In the genomic region with DNA sequence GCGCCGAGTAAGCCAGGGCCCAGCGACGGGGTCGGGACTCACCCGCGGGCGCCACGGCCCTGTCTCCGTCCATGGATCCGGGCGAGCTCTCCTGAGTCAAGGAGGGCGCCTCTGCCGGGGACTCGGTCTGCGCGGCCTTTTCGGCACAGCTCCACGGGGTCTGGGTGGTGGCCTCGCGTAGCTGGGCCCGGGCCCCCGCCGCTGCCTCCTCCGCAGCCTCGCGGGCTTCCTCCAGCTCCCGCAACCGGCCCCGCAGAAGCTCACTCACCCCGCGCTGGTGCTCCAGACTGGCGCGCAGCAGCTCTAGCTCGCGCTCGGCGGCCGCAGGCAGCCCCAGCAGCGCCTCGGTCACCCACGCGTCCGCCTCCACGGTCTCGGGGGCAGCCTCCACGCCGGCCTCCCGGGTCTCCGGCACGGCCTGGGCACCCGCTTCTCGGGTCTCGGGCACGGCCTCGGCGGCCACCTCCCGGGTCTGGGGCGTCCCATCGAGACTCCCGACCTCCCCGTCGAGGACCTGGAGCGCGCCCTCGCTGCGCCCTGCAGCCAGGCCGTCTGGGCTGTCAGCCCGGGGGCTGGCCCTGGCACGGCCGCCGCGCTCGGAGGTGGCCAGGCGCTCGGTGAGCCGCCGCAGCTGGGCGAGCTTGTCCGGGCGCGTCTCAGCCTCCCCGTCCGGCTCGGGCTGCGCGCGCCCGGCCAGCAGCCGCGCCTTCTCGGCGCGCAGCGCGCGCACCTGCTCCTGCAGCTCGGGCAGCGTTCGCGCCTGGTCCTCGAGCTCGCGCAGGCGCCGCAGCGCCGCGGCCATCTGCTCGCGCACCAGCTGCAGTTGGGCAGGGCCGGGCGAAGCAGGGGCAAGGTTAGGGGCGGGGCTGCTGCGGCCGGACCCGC, we compare ENCODE assay signal across 8 cellular contexts. TPM values are rescaled to one million over a fixed set of nuclear protein-coding genes. Genes with fewer than 3 reads are reported as not detected.
DNase-seq lines count a peak whose midpoint lies in the region; ATAC-seq and TF ChIP-seq lines count a peak whose summit lies in the region.

No MANE protein-coding gene starts in this region.

- no peaks in the 10 kb centered on the region for H3K4me1 ChIP-seq in mesendoderm (ENCODE audit: control insufficient read depth, low read depth, low read length)

- no peak overlapping the region for H2BK120ac ChIP-seq in mesendoderm (ENCODE audit: low read depth, low read length)

- no peak overlapping the region for H2BK5ac ChIP-seq in mesendoderm (ENCODE audit: low read length)

- H3K27me3 ChIP-seq in mesendoderm (ENCODE audit: insufficient read depth, low read length, poor library complexity) = peaks cover 18% of the 10 kb centered on the region

- H3K18ac ChIP-seq in mesendoderm (ENCODE audit: low read length) = no peak overlapping the region

- H2BK15ac ChIP-seq in mesendoderm (replicated peaks; ENCODE audit: low read depth) = no peak overlapping the region

- peak overlapping the region; percentile 74 for H3K56ac ChIP-seq in mesendoderm (ENCODE audit: low read length)

- WGBS in mesendoderm (ENCODE audit: extremely low coverage, insufficient coverage, low lambda C conversion rate) = no CpG with 5 or more reads among the region's 117 CpGs

- H4K8ac ChIP-seq in mesendoderm (ENCODE audit: low read depth, low read length) = no peak overlapping the region

- DNase-seq in DMS 273 (lab: John Stamatoyannopoulos, UW; ENCODE audit: unreplicated experiment) (peak; percentile 96), HFF-Myc (ENCODE audit: extremely low read depth, low read depth) (no peak), dedifferentiated amniotic fluid mesenchymal stem cell (ENCODE audit: extremely low spot score) (peak; percentile 25), mesendoderm (peak; percentile 87), cerebellar nuclear complex (lab: John Stamatoyannopoulos, UW) (no peak)

- ATAC-seq in HG03097 (IDR thresholded peaks at IDR 0.05; ENCODE audit: low FRiP score, unreplicated experiment) (no peak), GM21737 (IDR thresholded peaks at IDR 0.05; ENCODE audit: unreplicated experiment) (no peak)

- no peak for TF ChIP-seq CTCF in HFF-Myc (IDR thresholded peaks at IDR 0.05; ENCODE audit: low read depth, low read length, missing control alignments)

- peak overlapping the region; percentile 61 for H3K4me2 ChIP-seq in mesendoderm (ENCODE audit: low read length)

- H3K27ac ChIP-seq in mesendoderm (ENCODE audit: low read depth, low read length) = no peak overlapping the region

- H3K36me3 ChIP-seq in mesendoderm (ENCODE audit: control insufficient read depth, insufficient read depth, low read length) = no peaks in the 10 kb centered on the region

- H4K5ac ChIP-seq in mesendoderm (ENCODE audit: low read length) = no peak overlapping the region

- no peak overlapping the region for H2AK5ac ChIP-seq in mesendoderm (ENCODE audit: low read length)

- peak overlapping the region; percentile 66 for H3K23ac ChIP-seq in mesendoderm (ENCODE audit: low read length)

- H3K4ac ChIP-seq in mesendoderm (ENCODE audit: low read depth, low read length) = no peak overlapping the region

- H3K9ac ChIP-seq in mesendoderm (ENCODE audit: low read length) = peak overlapping the region; percentile 44

- no peaks in the 10 kb centered on the region for H3K79me2 ChIP-seq in mesendoderm (ENCODE audit: control insufficient read depth, insufficient read depth, low read length)

- H3K4me3 ChIP-seq in HFF-Myc (replicated peaks; ENCODE audit: low read depth, low read length) (peak overlapping the region; percentile 7; the same call in 1 of the 2 replicates), mesendoderm (ENCODE audit: low read length) (no peak overlapping the region)

- no peaks in the 10 kb centered on the region for H3K79me1 ChIP-seq in mesendoderm (ENCODE audit: low read length)

TF ChIP-seq in PFSK-1, 5 proteins besides CTCF, POLR2A, EP300 and RAD21:
- TF ChIP-seq REST (IDR thresholded peaks at IDR 0.05; ENCODE audit: insufficient read depth in 1 of 2, low read depth in 2 of 2, low read length in 2 of 2) (no peak), FOXP2 (optimal IDR thresholded peaks at IDR 0.05; ENCODE audit: borderline replicate concordance, extremely low read depth, extremely low read length, insufficient read depth) (peak; percentile 55)

RNA-seq across cellular contexts. Expression of gene KANK3, which starts 8.4 kb away (rescaled TPM):
- 1.0 TPM for polyA plus RNA-seq in PFSK-1 (2012; ENCODE audit: insufficient read length, low read depth)
- 0.41 TPM for polyA plus RNA-seq in mesendoderm (2013, experiment 1 of 2)
- polyA plus RNA-seq in mesendoderm (2013, experiment 2 of 2) = 0.50 TPM

RNA-seq across cellular contexts. Expression of gene RPS28, which starts 13.4 kb away (rescaled TPM):
- polyA plus RNA-seq in PFSK-1 (2012; ENCODE audit: insufficient read length, low read depth) = 2,023 TPM
- 1,804 TPM for polyA plus RNA-seq in mesendoderm (2013, experiment 1 of 2)
- polyA plus RNA-seq in mesendoderm (2013, experiment 2 of 2) = 1,761 TPM

RNA-seq across cellular contexts. Expression of gene NDUFA7, which starts 13.5 kb away (rescaled TPM):
- polyA plus RNA-seq in PFSK-1 (2012; ENCODE audit: insufficient read length, low read depth) = 57.1 TPM
- polyA plus RNA-seq in mesendoderm (2013, experiment 1 of 2) = 140 TPM
- polyA plus RNA-seq in mesendoderm (2013, experiment 2 of 2) = 141 TPM

RNA-seq across cellular contexts. Expression of gene CD320, which starts 26.5 kb away (rescaled TPM):
- 154 TPM for polyA plus RNA-seq in PFSK-1 (2012; ENCODE audit: insufficient read length, low read depth)
- 44.9 TPM for polyA plus RNA-seq in mesendoderm (2013, experiment 1 of 2)
- polyA plus RNA-seq in mesendoderm (2013, experiment 2 of 2) = 45.2 TPM

RNA-seq across cellular contexts. Expression of gene ANGPTL4, which starts 29.3 kb away (rescaled TPM):
- 0.92 TPM for polyA plus RNA-seq in PFSK-1 (2012; ENCODE audit: insufficient read length, low read depth)
- polyA plus RNA-seq in mesendoderm (2013, experiment 1 of 2) = 0.22 TPM
- polyA plus RNA-seq in mesendoderm (2013, experiment 2 of 2) = 0.18 TPM

Comparison
In these comparisons a context has a peak if more than half of its experiments do, and no peak if none do; other contexts are left out.
1. DNase-seq: peak in DMS 273 (single experiment), dedifferentiated amniotic fluid mesenchymal stem cell (single experiment) and mesendoderm (single experiment); none in HFF-Myc (single experiment) and cerebellar nuclear complex (0 of 2).